Comparison of ENCODE assay signal across 1 cellular context in the genomic region with DNA sequence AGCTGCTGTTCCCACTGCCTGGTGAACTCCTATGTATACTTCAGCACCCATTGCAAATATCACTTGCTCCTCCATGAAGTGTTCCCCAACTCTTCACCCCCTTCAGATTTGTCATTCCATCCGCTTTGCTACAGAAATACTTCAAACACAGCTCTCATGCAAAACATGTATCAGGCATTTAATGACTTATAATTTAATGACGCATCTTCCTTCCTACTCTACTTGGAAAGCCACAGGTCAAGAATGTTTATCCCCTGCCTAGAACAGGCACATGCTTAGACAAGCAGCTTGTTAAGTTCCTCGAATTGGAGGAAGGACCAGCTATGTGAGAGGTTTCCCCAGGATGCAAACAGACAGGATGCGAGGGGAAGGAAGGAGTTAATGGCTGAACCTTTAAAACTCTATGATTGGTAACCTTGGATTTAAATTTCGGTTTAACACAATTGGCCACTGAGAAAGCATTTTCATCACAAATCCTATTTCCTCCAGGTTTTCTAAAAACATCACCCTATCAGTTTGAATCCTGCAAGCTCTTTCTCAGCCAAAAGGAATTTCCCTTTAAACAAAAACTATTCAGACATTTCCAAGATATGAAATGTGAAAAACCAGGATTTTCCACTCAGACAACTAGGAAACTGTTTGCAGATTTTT.
A peak's percentile ranks its signal among the peaks of the same experiment; 100 is the strongest.
TF ChIP-seq lines count a peak whose summit lies in the region.

No MANE protein-coding gene starts in this region.

TF ChIP-seq in SK-N-SH, 30 proteins besides CTCF, POLR2A, EP300 and RAD21 (continued from another document):
- TF ChIP-seq REST (IDR thresholded peaks at IDR 0.05; ENCODE audit: low read depth, low read length) (no peak), ZBTB33 (IDR thresholded peaks at IDR 0.05; ENCODE audit: borderline replicate concordance, low read depth) (peak; percentile 12; the same call in 1 of the 2 replicates), FOXJ3 (CRISPR knock-in tag; IDR thresholded peaks at IDR 0.05) (no peak), ELF1 (IDR thresholded peaks at IDR 0.05) (no peak), TAF1 (IDR thresholded peaks at IDR 0.05; ENCODE audit: borderline replicate concordance, low read depth, low read length) (peak; percentile 4; the same call in 1 of the 2 replicates), SIN3A (IDR thresholded peaks at IDR 0.05; ENCODE audit: borderline replicate concordance, low read depth, low read length) (peak; percentile 80), MAX (IDR thresholded peaks at IDR 0.05; ENCODE audit: low read depth) (peak; percentile 70; the same call in 1 of the 2 replicates), JUND (IDR thresholded peaks at IDR 0.05) (peak; percentile 49), MXI1 (IDR thresholded peaks at IDR 0.05; ENCODE audit: low read depth, low read length) (no peak), CHD2 (IDR thresholded peaks at IDR 0.05; ENCODE audit: low read length, partially characterized antibody) (no peak), SMC3 (IDR thresholded peaks at IDR 0.05; ENCODE audit: low read depth, low read length) (no peak), RCOR1 (IDR thresholded peaks at IDR 0.05; ENCODE audit: low read length) (peak; percentile 56), YY1 (IDR thresholded peaks at IDR 0.05; ENCODE audit: low read depth) (no peak), NRF1 (IDR thresholded peaks at IDR 0.05; ENCODE audit: low read depth, low read length) (no peak), RFX5 (IDR thresholded peaks at IDR 0.05; ENCODE audit: low read length) (no peak), GATA2 (CRISPR knock-in tag; IDR thresholded peaks at IDR 0.05) (no peak), TCF12 (IDR thresholded peaks at IDR 0.05) (peak; percentile 69), GABPA (IDR thresholded peaks at IDR 0.05; ENCODE audit: low read depth) (no peak), RXRA (IDR thresholded peaks at IDR 0.05; ENCODE audit: borderline replicate concordance, low read depth) (peak; percentile 9; the same call in 1 of the 2 replicates), NFIC (IDR thresholded peaks at IDR 0.05; ENCODE audit: borderline replicate concordance) (peak; percentile 23; the same call in 1 of the 2 replicates), EZH2phosphoT487 (IDR thresholded peaks at IDR 0.05; ENCODE audit: borderline replicate concordance, low read depth) (no peak), FOSL2 (IDR thresholded peaks at IDR 0.05; ENCODE audit: borderline replicate concordance, low read depth) (peak; percentile 51; the same call in 1 of the 2 replicates), POLR2AphosphoS5 (IDR thresholded peaks at IDR 0.05; ENCODE audit: low read depth, low read length) (no peak)
- TF ChIP-seq, protein P1, sequence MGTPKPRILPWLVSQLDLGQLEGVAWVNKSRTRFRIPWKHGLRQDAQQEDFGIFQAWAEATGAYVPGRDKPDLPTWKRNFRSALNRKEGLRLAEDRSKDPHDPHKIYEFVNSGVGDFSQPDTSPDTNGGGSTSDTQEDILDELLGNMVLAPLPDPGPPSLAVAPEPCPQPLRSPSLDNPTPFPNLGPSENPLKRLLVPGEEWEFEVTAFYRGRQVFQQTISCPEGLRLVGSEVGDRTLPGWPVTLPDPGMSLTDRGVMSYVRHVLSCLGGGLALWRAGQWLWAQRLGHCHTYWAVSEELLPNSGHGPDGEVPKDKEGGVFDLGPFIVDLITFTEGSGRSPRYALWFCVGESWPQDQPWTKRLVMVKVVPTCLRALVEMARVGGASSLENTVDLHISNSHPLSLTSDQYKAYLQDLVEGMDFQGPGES (IDR thresholded peaks at IDR 0.05; ENCODE audit: low read depth, low read length): no peak
- TF ChIP-seq, protein P2, sequence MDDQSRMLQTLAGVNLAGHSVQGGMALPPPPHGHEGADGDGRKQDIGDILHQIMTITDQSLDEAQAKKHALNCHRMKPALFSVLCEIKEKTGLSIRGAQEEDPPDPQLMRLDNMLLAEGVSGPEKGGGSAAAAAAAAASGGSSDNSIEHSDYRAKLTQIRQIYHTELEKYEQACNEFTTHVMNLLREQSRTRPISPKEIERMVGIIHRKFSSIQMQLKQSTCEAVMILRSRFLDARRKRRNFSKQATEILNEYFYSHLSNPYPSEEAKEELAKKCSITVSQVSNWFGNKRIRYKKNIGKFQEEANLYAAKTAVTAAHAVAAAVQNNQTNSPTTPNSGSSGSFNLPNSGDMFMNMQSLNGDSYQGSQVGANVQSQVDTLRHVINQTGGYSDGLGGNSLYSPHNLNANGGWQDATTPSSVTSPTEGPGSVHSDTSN (IDR thresholded peaks at IDR 0.05): peak; percentile 39
- TF ChIP-seq, protein P3, sequence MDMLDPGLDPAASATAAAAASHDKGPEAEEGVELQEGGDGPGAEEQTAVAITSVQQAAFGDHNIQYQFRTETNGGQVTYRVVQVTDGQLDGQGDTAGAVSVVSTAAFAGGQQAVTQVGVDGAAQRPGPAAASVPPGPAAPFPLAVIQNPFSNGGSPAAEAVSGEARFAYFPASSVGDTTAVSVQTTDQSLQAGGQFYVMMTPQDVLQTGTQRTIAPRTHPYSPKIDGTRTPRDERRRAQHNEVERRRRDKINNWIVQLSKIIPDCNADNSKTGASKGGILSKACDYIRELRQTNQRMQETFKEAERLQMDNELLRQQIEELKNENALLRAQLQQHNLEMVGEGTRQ (IDR thresholded peaks at IDR 0.05; ENCODE audit: borderline replicate concordance, low read depth, low read length): no peak
- TF ChIP-seq, protein P4, sequence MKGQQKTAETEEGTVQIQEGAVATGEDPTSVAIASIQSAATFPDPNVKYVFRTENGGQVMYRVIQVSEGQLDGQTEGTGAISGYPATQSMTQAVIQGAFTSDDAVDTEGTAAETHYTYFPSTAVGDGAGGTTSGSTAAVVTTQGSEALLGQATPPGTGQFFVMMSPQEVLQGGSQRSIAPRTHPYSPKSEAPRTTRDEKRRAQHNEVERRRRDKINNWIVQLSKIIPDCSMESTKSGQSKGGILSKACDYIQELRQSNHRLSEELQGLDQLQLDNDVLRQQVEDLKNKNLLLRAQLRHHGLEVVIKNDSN (IDR thresholded peaks at IDR 0.05; ENCODE audit: borderline replicate concordance, low read depth): no peak
